In genomic region chr2:212929116-212929515, GRCh38 we compare ENCODE assay signal across 22 cellular contexts.
DNase-seq lines count a peak whose midpoint lies in the region; ATAC-seq, FAIRE-seq and TF ChIP-seq lines count a peak whose summit lies in the region.
"Had no signal": no experiment of that assay in that cellular context is flagged by ENCODE, and none has a peak within 500 bp of the region (broad histone marks: within the 10 kb centered on the region; RNA-seq: fewer than 3 reads in every experiment).

No MANE protein-coding gene starts in this region.

- no peaks in the 10 kb centered on the region for H3K27me3 Mint-ChIP-seq in CD4-positive, CD25-positive, alpha-beta regulatory T cell
- no peaks in the 10 kb centered on the region for H3K27me3 Mint-ChIP-seq in endothelial cell (ENCODE audit: unreplicated experiment)
- H3K27me3 Mint-ChIP-seq: effector memory CD8-positive, alpha-beta T cell had no signal

- in situ Hi-C loops in brain microvascular endothelial cell (cut with HindIII; ENCODE audit: low pct_ligation_motif_present, low sequenced_read_pairs): no loop called here

- no peak for FAIRE-seq in kidney (lab: Jason Lieb, UNC)
- FAIRE-seq: GM19239, H54, K562 had no signal

- no peak overlapping the region for H3K4me3 ChIP-seq in CD4-positive, CD25-positive, alpha-beta regulatory T cell (ENCODE audit: low read depth, low read length)
- no peak overlapping the region for H3K4me3 ChIP-seq in brain microvascular endothelial cell (ENCODE audit: low read depth, low read length)
- no peak overlapping the region for H3K4me3 ChIP-seq in kidney (ENCODE audit: low read length in 2 of 2)
- H3K4me3 ChIP-seq: ascending aorta, heart right ventricle, K562, lung, testis had no signal

- H3K27ac ChIP-seq in CD4-positive, CD25-positive, alpha-beta regulatory T cell (ENCODE audit: insufficient read depth, low read length, poor library complexity, severe bottlenecking): no peak overlapping the region
- no peak overlapping the region for H3K27ac ChIP-seq in brain microvascular endothelial cell
- H3K27ac ChIP-seq in kidney (ENCODE audit: low read depth in 2 of 2, low read length in 2 of 2): no peak overlapping the region
- H3K27ac ChIP-seq: ascending aorta, testis had no signal

- TF ChIP-seq CTCF in brain microvascular endothelial cell (IDR thresholded peaks at IDR 0.05; ENCODE audit: low read depth, low read length, missing control alignments) (no peak), kidney (IDR thresholded peaks at IDR 0.05; ENCODE audit: borderline replicate concordance, extremely low read depth, insufficient read depth) (no peak), endothelial cell (IDR thresholded peaks at IDR 0.05; ENCODE audit: unreplicated experiment) (no peak)

- peaks cover 0 to 3% (median 1%) of the 10 kb centered on the region in 7 donors for H3K9me3 Mint-ChIP-seq in CD4-positive, CD25-positive, alpha-beta regulatory T cell
- H3K9me3 Mint-ChIP-seq in endothelial cell (ENCODE audit: unreplicated experiment): no peaks in the 10 kb centered on the region

- intact Hi-C loops in kidney (cut with DNase I): no loop called here

- H3K36me3 Mint-ChIP-seq in CD4-positive, CD25-positive, alpha-beta regulatory T cell: peaks cover 21% of the 10 kb centered on the region
- no peaks in the 10 kb centered on the region for H3K36me3 Mint-ChIP-seq in endothelial cell (ENCODE audit: low read depth, unreplicated experiment)

- no peak overlapping the region for H3K4me3 Mint-ChIP-seq in CD4-positive, CD25-positive, alpha-beta regulatory T cell
- H3K4me3 Mint-ChIP-seq in endothelial cell (ENCODE audit: unreplicated experiment): no peak overlapping the region
- H3K4me3 Mint-ChIP-seq: effector memory CD8-positive, alpha-beta T cell; immature natural killer cell had no signal

- no peak overlapping the region for H3K27ac Mint-ChIP-seq in CD4-positive, CD25-positive, alpha-beta regulatory T cell
- H3K27ac Mint-ChIP-seq in endothelial cell (ENCODE audit: unreplicated experiment): no peak overlapping the region
- H3K27ac Mint-ChIP-seq: effector memory CD8-positive, alpha-beta T cell had no signal

- H3K4me1 Mint-ChIP-seq in CD4-positive, CD25-positive, alpha-beta regulatory T cell: peaks cover 28 to 42% (median 36%) of the 10 kb centered on the region in 4 donors
- no peaks in the 10 kb centered on the region for H3K4me1 Mint-ChIP-seq in endothelial cell (ENCODE audit: unreplicated experiment)

- no peaks in the 10 kb centered on the region for H3K27me3 ChIP-seq in CD4-positive, CD25-positive, alpha-beta regulatory T cell (ENCODE audit: control insufficient read depth, insufficient read depth, low read length)
- H3K27me3 ChIP-seq in brain microvascular endothelial cell (replicated peaks): no peaks in the 10 kb centered on the region
- H3K27me3 ChIP-seq: ascending aorta, heart right ventricle, testis had no signal

- H3K4me1 ChIP-seq in CD4-positive, CD25-positive, alpha-beta regulatory T cell (ENCODE audit: control insufficient read depth, insufficient read depth, low read length, poor library complexity, severe bottlenecking): peaks cover 15% of the 10 kb centered on the region
- H3K4me1 ChIP-seq in kidney (ENCODE audit: control insufficient read depth in 1 of 2, insufficient read depth in 1 of 2, low read depth in 1 of 2, low read length in 2 of 2): peaks cover 2 to 4% of the 10 kb centered on the region in 2 donors
- H3K4me1 ChIP-seq: ascending aorta, testis had no signal

- DNase-seq in CD4-positive, CD25-positive, alpha-beta regulatory T cell: peak in 2 of 3 donors; percentile 3 to 68
- DNase-seq in HPDE6-E6E7 (ENCODE audit: extremely low spot score): peak; percentile 49
- no peak for DNase-seq in brain microvascular endothelial cell
- DNase-seq in kidney: no peak
- DNase-seq in endothelial cell (ENCODE audit: low spot score): no peak
- no peak for DNase-seq in AML-193 (lab: John Stamatoyannopoulos, UW)
- DNase-seq: activated CD4-positive, alpha-beta T cell treated with anti-CD3 and anti-CD28 coated beads for 4 hours; DMS79 treated with DMSO at 0.1 percent for 48 hours; effector memory CD8-positive, alpha-beta T cell; heart right ventricle; immature natural killer cell; NCI-H2029 treated with DMSO at 0.1 percent for 48 hours; NK-92 treated with Interleukin-12 subunit alpha and Interleukin-12 subunit beta, amount 100 ng/mL, for 24 hours; nucleus accumbens; testis had no signal

- ATAC-seq in CD4-positive, CD25-positive, alpha-beta regulatory T cell (ENCODE audit: low read depth in 2 of 2): peak; percentile 79
- peak; percentile 76 for ATAC-seq in GM18868 (IDR thresholded peaks at IDR 0.05; ENCODE audit: unreplicated experiment)
- ATAC-seq in esophagus mucosa: peak; percentile 82
- ATAC-seq: effector memory CD8-positive, alpha-beta T cell; K562 had no signal

- peaks cover 10% of the 10 kb centered on the region for H3K36me3 ChIP-seq in CD4-positive, CD25-positive, alpha-beta regulatory T cell (ENCODE audit: control insufficient read depth, insufficient read depth, low read length)
- H3K36me3 ChIP-seq in brain microvascular endothelial cell (replicated peaks) (no peaks in the 10 kb centered on the region), kidney (ENCODE audit: control insufficient read depth in 1 of 2, insufficient read depth in 2 of 2, low read length in 2 of 2) (no peaks in the 10 kb centered on the region)
- H3K36me3 ChIP-seq: ascending aorta, heart right ventricle had no signal

- H3K9me3 ChIP-seq in CD4-positive, CD25-positive, alpha-beta regulatory T cell (ENCODE audit: control insufficient read depth in 2 of 2, low read length in 2 of 2): no peaks in the 10 kb centered on the region
- H3K9me3 ChIP-seq in kidney (ENCODE audit: control insufficient read depth in 1 of 2, low read length in 2 of 2): peaks cover 0 to 3% of the 10 kb centered on the region in 2 donors
- H3K9me3 ChIP-seq: ascending aorta, testis had no signal

- no peak overlapping the region for H3K9ac ChIP-seq in kidney (ENCODE audit: low read length in 2 of 2)

Comparison
In these comparisons a context has a peak if more than half of its experiments do, and no peak if none do; other contexts are left out.
1. DNase-seq: peak in CD4-positive, CD25-positive, alpha-beta regulatory T cell (2 of 3) and HPDE6-E6E7 (single experiment); none in brain microvascular endothelial cell (single experiment), kidney (single experiment), endothelial cell (single experiment) and AML-193 (0 of 2).
2. Peak in every context shown above with its lines, with median percentiles within 50 percentile points of each other: ATAC-seq.